8 cellular contexts compared by ENCODE assay signal in genomic region chr2:73071452-73072399, GRCh38. TPM values are rescaled to one million over a fixed set of nuclear protein-coding genes. Genes with fewer than 3 reads are reported as not detected.
A peak's percentile ranks its signal among the peaks of the same experiment; 100 is the strongest.
DNase-seq lines count a peak whose midpoint lies in the region; TF ChIP-seq lines count a peak whose summit lies in the region.

SFXN5 (minus strand) TSS chr2:73071712; CDS start chr2:73071705, 7 bp downstream.

- no peaks in the 10 kb centered on the region for H3K9me2 ChIP-seq in MM.1S (replicated peaks; ENCODE audit: insufficient read depth, low read length)

- TF ChIP-seq CTCF in H9 (conservative IDR thresholded peaks at IDR 0.05) (no peak; the same call in 2 of the 3 replicates), MM.1S (IDR thresholded peaks at IDR 0.05; ENCODE audit: low read length) (no peak), fibroblast of villous mesenchyme (IDR thresholded peaks at IDR 0.05; ENCODE audit: insufficient read depth, low read depth, low read length) (peak; percentile 24), neural crest cell (conservative IDR thresholded peaks at IDR 0.05) (peak; percentile 29)

- H3K4me1 Mint-ChIP-seq in H9: peaks cover 27 to 29% of the 10 kb centered on the region in 2 experiments
- H3K4me1 Mint-ChIP-seq in neural crest cell: peaks cover 35% of the 10 kb centered on the region

- H2BK5ac ChIP-seq in H9 (ENCODE audit: insufficient read length, low read length): no peak within 1 kb of the TSS

- WGBS in H9 (ENCODE audit: extremely low coverage, insufficient read length, low lambda C conversion rate): no CpG with 5 or more reads among the region's 69 CpGs

- H3K4me2 ChIP-seq in H9 (ENCODE audit: insufficient read depth, insufficient read length, low read length) (peak within 1 kb of the TSS; percentile 88), MM.1S (ENCODE audit: low read depth, low read length) (peak within 1 kb of the TSS; percentile 90)

- H3K23ac ChIP-seq in H9 (ENCODE audit: insufficient read length, low read depth, low read length): no peak within 1 kb of the TSS

- H2AFZ ChIP-seq in H9 (ENCODE audit: low read length) (no peak within 1 kb of the TSS), MM.1S (ENCODE audit: low read length) (peak within 1 kb of the TSS; percentile 91)

- H3K79me1 ChIP-seq in H9 (ENCODE audit: insufficient read depth, low read depth, low read length, poor library complexity, severe bottlenecking): peaks cover 6% of the 10 kb centered on the region

- peaks cover 0 to 9% (median 8%) of the 10 kb centered on the region in 3 experiments; a peak in 4 of 7 replicates for H3K36me3 Mint-ChIP-seq in H9 (ENCODE audit: insufficient read depth in 1 of 3, low read depth in 3 of 3)
- no peaks in the 10 kb centered on the region for H3K36me3 Mint-ChIP-seq in neural crest cell (ENCODE audit: low read depth)

- no peak within 1 kb of the TSS for H3K4ac ChIP-seq in H9 (ENCODE audit: low read depth, low read length)

- no peak within 1 kb of the TSS for H4K5ac ChIP-seq in H9 (ENCODE audit: insufficient read length, low read depth, low read length)

- H3K27me3 Mint-ChIP-seq in H9 (ENCODE audit: low read depth) (peaks cover 6% of the 10 kb centered on the region), neural crest cell (ENCODE audit: low read depth) (no peaks in the 10 kb centered on the region)

- H4K91ac ChIP-seq in H9 (ENCODE audit: insufficient read length, low read depth, low read length): no peak within 1 kb of the TSS

- peak; percentile 94 for DNase-seq in H9
- peak; percentile 91 for DNase-seq in MM.1S
- DNase-seq in SIG-M5 (lab: John Stamatoyannopoulos, UW): peak; percentile 65
- peak; percentile 79 for DNase-seq in activated gamma-delta T cell (lab: John Stamatoyannopoulos, UW)
- peak; percentile 94 for DNase-seq in fibroblast of villous mesenchyme (ENCODE audit: low read depth)
- peak; percentile 92 for DNase-seq in neural crest cell (ENCODE audit: low read depth, low spot score)

- no peak within 1 kb of the TSS for H3K56ac ChIP-seq in H9 (ENCODE audit: insufficient read length, low read depth, low read length)

- H3K27ac Mint-ChIP-seq in H9 (peak within 1 kb of the TSS; percentile 76 to 97 (median 90); a peak in 6 of 7 replicates), neural crest cell (ENCODE audit: unreplicated experiment) (peak within 1 kb of the TSS; percentile 98)

- peak within 1 kb of the TSS; percentile 88 to 92 for H3K4me3 Mint-ChIP-seq in H9
- peak within 1 kb of the TSS; percentile 99 for H3K4me3 Mint-ChIP-seq in neural crest cell

- peak within 1 kb of the TSS; percentile 94 for H3K4me3 ChIP-seq in MM.1S (ENCODE audit: low read length)
- peak within 1 kb of the TSS; percentile 80 for H3K4me3 ChIP-seq in fibroblast of villous mesenchyme (ENCODE audit: low read depth, low read length)
- peak within 1 kb of the TSS; percentile 93 to 94 for H3K4me3 ChIP-seq in stomach smooth muscle (ENCODE audit: low read length in 2 of 2)

- no peak within 1 kb of the TSS for H3T11ph ChIP-seq in H9 (ENCODE audit: low read length)

- peak within 1 kb of the TSS; percentile 93 for H3K14ac ChIP-seq in H9 (ENCODE audit: insufficient read depth, low read length)

- H3K27ac ChIP-seq in H9 (ENCODE audit: insufficient read length, low read depth, low read length): no peak within 1 kb of the TSS
- H3K27ac ChIP-seq in MM.1S (ENCODE audit: low read length): peak within 1 kb of the TSS; percentile 62; the same call in 1 of the 2 replicates
- H3K27ac ChIP-seq in stomach smooth muscle (ENCODE audit: low read length): peak within 1 kb of the TSS; percentile 90

- H3F3A ChIP-seq in MM.1S (ENCODE audit: insufficient read depth, low read length): 0 out of 2 replicates have a peak, but pooled peaks cover 5% of the 10 kb centered on the region

- no peak within 1 kb of the TSS for H4K8ac ChIP-seq in H9 (replicated peaks; ENCODE audit: insufficient read length, low read depth, low read length)

- H3K4me1 ChIP-seq in ES-I3 (ENCODE audit: insufficient read depth, low read length): peaks cover 17% of the 10 kb centered on the region; the same call in 1 of the 2 replicates
- peaks cover 4% of the 10 kb centered on the region; the same call in 1 of the 2 replicates for H3K4me1 ChIP-seq in H9 (ENCODE audit: insufficient read depth, low read length)
- H3K4me1 ChIP-seq in MM.1S (ENCODE audit: low read length): peaks cover 6% of the 10 kb centered on the region; the same call in 1 of the 2 replicates
- H3K4me1 ChIP-seq in stomach smooth muscle (ENCODE audit: control insufficient read depth, insufficient read depth, low read length): peaks cover 28% of the 10 kb centered on the region

- no peak within 1 kb of the TSS for H2BK20ac ChIP-seq in H9 (ENCODE audit: low read depth, low read length, poor library complexity, severe bottlenecking)

- peak within 1 kb of the TSS; percentile 81 for H3K18ac ChIP-seq in H9 (ENCODE audit: insufficient read length, low read depth, low read length)

- H3K79me2 ChIP-seq in H9 (ENCODE audit: insufficient read depth, low read length) (peaks cover 7% of the 10 kb centered on the region; the same call in 1 of the 2 replicates), MM.1S (ENCODE audit: low read length) (peaks cover 40% of the 10 kb centered on the region)

- no peaks in the 10 kb centered on the region for H3K9me3 Mint-ChIP-seq in H9
- H3K9me3 Mint-ChIP-seq in neural crest cell: no peaks in the 10 kb centered on the region

- no peak within 1 kb of the TSS for H2BK120ac ChIP-seq in H9 (ENCODE audit: low read depth, low read length, poor library complexity, severe bottlenecking)

- peak within 1 kb of the TSS; percentile 9; the same call in 1 of the 2 replicates for H2BK15ac ChIP-seq in H9 (ENCODE audit: low read depth, low read length)

- no peak within 1 kb of the TSS for H2BK12ac ChIP-seq in H9 (ENCODE audit: insufficient read length, low read depth, low read length)

- peaks cover 7% of the 10 kb centered on the region for H3K23me2 ChIP-seq in H9 (ENCODE audit: insufficient read length, low read depth, low read length, poor library complexity, severe bottlenecking)

- peaks cover 2% of the 10 kb centered on the region for H4K20me1 ChIP-seq in H9 (ENCODE audit: control insufficient read depth, insufficient read depth, insufficient read length)
- H4K20me1 ChIP-seq in MM.1S (ENCODE audit: insufficient read depth, low read length): no peaks in the 10 kb centered on the region

- H2AK5ac ChIP-seq in H9 (ENCODE audit: insufficient read length, low read length): no peak within 1 kb of the TSS

- H3K27me3 ChIP-seq in H9 (ENCODE audit: insufficient read depth, low read length) (no peaks in the 10 kb centered on the region), MM.1S (replicated peaks; ENCODE audit: insufficient read depth, low read length) (no peaks in the 10 kb centered on the region), stomach smooth muscle (ENCODE audit: control insufficient read depth in 1 of 2, insufficient read depth in 2 of 2, low read length in 2 of 2) (no peaks in the 10 kb centered on the region)

- H3K9ac ChIP-seq in ES-I3 (ENCODE audit: low read depth, low read length): peak within 1 kb of the TSS; percentile 80
- H3K9ac ChIP-seq in H9 (ENCODE audit: extremely low read depth, insufficient read length, low read length): peak within 1 kb of the TSS; percentile 75
- H3K9ac ChIP-seq in MM.1S (ENCODE audit: low read length): peak within 1 kb of the TSS; percentile 92
- peak within 1 kb of the TSS; percentile 78 to 82 for H3K9ac ChIP-seq in stomach smooth muscle (ENCODE audit: low read length in 2 of 2)

- H3K9me3 ChIP-seq in ES-I3 (ENCODE audit: control insufficient read depth, insufficient read depth, low read length) (no peaks in the 10 kb centered on the region), H9 (ENCODE audit: control insufficient read depth, low read depth, low read length) (no peaks in the 10 kb centered on the region), MM.1S (replicated peaks; ENCODE audit: insufficient read depth, low read length) (no peaks in the 10 kb centered on the region), stomach smooth muscle (ENCODE audit: control insufficient read depth in 2 of 2, low read length in 2 of 2) (no peaks in the 10 kb centered on the region)

- H3K36me3 ChIP-seq in ES-I3 (ENCODE audit: insufficient read depth, low read length) (no peaks in the 10 kb centered on the region), MM.1S (replicated peaks; ENCODE audit: insufficient read depth, low read length) (no peaks in the 10 kb centered on the region), stomach smooth muscle (ENCODE audit: control insufficient read depth in 2 of 2, insufficient read depth in 2 of 2, low read length in 2 of 2) (peaks cover 0 to 4% of the 10 kb centered on the region in 2 donors)

RNA-seq across cellular contexts. Expression of gene SFXN5, which starts in this region (rescaled TPM):
- total RNA-seq in H9 (2021): 28.9 and 30.9 TPM in 2 replicates
- 12.1 and 16.8 TPM in 2 replicates for total RNA-seq in fibroblast of villous mesenchyme
- total RNA-seq in neural crest cell: 21.8 and 23.3 TPM in 2 replicates

Comparison
In these comparisons a context has a peak if more than half of its experiments do, and no peak if none do; other contexts are left out.
1. CTCF ChIP-seq: peak in fibroblast of villous mesenchyme (single experiment) and neural crest cell (single experiment); none in H9 (single experiment) and MM.1S (single experiment).
2. Peak in every context shown above with its lines, with median percentiles within 50 percentile points of each other: H3K9ac ChIP-seq, DNase-seq and H3K4me3 ChIP-seq.